ENCODE assay signal across 1 cellular context in genomic region chr12:111426341-111427185, GRCh38.
TF ChIP-seq lines count a peak whose summit lies in the region.

No MANE protein-coding gene starts in this region.

TF ChIP-seq in K562, 482 proteins besides CTCF, POLR2A, EP300 and RAD21 (continued from another document):
- TF ChIP-seq SMAD1 (IDR thresholded peaks at IDR 0.05; ENCODE audit: low read depth, low read length, partially characterized antibody) = no peak
- 0 out of 4 replicates have a peak, but pooled peaks of 1 of the 2 experiments have one; percentile 45 for TF ChIP-seq RCOR1 (IDR thresholded peaks at IDR 0.05; ENCODE audit: borderline replicate concordance in 1 of 2, low read depth in 2 of 2, low read length in 2 of 2)
- TF ChIP-seq PREB (CRISPR knock-in tag; IDR thresholded peaks at IDR 0.05) = no peak
- TF ChIP-seq BRD4 (IDR thresholded peaks at IDR 0.05) = no peak
- peak; percentile 76 for TF ChIP-seq RBM25 (IDR thresholded peaks at IDR 0.05; ENCODE audit: low read depth, low read length, severe bottlenecking)
- no peak for TF ChIP-seq ZNF644 (tag; IDR thresholded peaks at IDR 0.05; ENCODE audit: low read depth)
